In genomic region chr6:21144928-21145327, GRCh38 we compare ENCODE assay signal across 24 cellular contexts.
"Had no signal": no experiment of that assay in that cellular context is flagged by ENCODE, and none has a peak within 500 bp of the region (broad histone marks: within the 10 kb centered on the region; RNA-seq: fewer than 3 reads in every experiment).

No MANE protein-coding gene starts in this region.

- H3K4me1 ChIP-seq: SJCRH30 had no signal

- DNase-seq: activated CD4-positive, alpha-beta memory T cell treated with anti-CD3 and anti-CD28 coated beads for 36 hours; activated CD4-positive, alpha-beta T cell treated with anti-CD3 and anti-CD28 coated beads, Interleukin-2, amount 10 ng/mL, durations not matched to agents 7 days and 5 days; activated CD4-positive, CD25-positive, alpha-beta regulatory T cell; activated CD8-positive, alpha-beta memory T cell treated with anti-CD3 and anti-CD28 coated beads for 24 hours; activated gamma-delta T cell; activated naive CD4-positive, alpha-beta T cell treated with anti-CD3 and anti-CD28 coated beads for 36 hours; activated naive CD8-positive, alpha-beta T cell treated with anti-CD3 and anti-CD28 coated beads for 36 hours; activated T-cell treated with anti-CD3 and anti-CD28 coated beads, Interleukin-2, amount 50 U/mL, for 4 hours; NCI-H1092 treated with DMSO at 0.1 percent for 48 hours; NCI-H1417 treated with DMSO at 0.1 percent for 48 hours; NCI-H1694 treated with DMSO at 0.1 percent for 48 hours; NCI-H2029 treated with DMSO at 0.1 percent for 48 hours; NCI-H69; NK-92 treated with Interleukin-12 subunit alpha and Interleukin-12 subunit beta, amount 100 ng/mL, for 24 hours; OCI-M1; Right ventricle myocardium superior; RPMI8226; SJCRH30; T-cell; T-helper 2 cell; T1000 had no signal

- H3K4me1 Mint-ChIP-seq: activated CD4-positive, alpha-beta T cell treated with anti-CD3 and anti-CD28 coated beads, Interleukin-2, amount 10 ng/mL, durations not matched to agents 7 days and 5 days; activated naive CD8-positive, alpha-beta T cell treated with anti-CD3 and anti-CD28 coated beads for 36 hours; activated T-helper 17 cell treated with anti-CD3 and anti-CD28 coated beads, Interleukin-2, amount 50 U/mL, for 72 hours had no signal

- H3K36me3 ChIP-seq: SJCRH30 had no signal

- H3K27ac ChIP-seq: KMS-11, SJCRH30, VCaP had no signal

- H3K4me3 ChIP-seq: SJCRH30 had no signal

- H3K4me3 Mint-ChIP-seq: activated CD4-positive, alpha-beta memory T cell treated with anti-CD3 and anti-CD28 coated beads for 36 hours; activated CD4-positive, alpha-beta T cell treated with anti-CD3 and anti-CD28 coated beads, Interleukin-2, amount 10 ng/mL, durations not matched to agents 7 days and 5 days; activated naive CD4-positive, alpha-beta T cell treated with anti-CD3 and anti-CD28 coated beads for 36 hours; activated naive CD8-positive, alpha-beta T cell treated with anti-CD3 and anti-CD28 coated beads for 36 hours; activated T-cell treated with anti-CD3 and anti-CD28 coated beads, Interleukin-2, amount 50 U/mL, for 4 hours; activated T-helper 17 cell treated with anti-CD3 and anti-CD28 coated beads, Interleukin-2, amount 50 U/mL, for 72 hours; T-cell had no signal

- H3K27ac Mint-ChIP-seq: activated CD4-positive, alpha-beta memory T cell treated with anti-CD3 and anti-CD28 coated beads for 36 hours; activated CD4-positive, alpha-beta T cell treated with anti-CD3 and anti-CD28 coated beads, Interleukin-2, amount 10 ng/mL, durations not matched to agents 7 days and 5 days; activated naive CD4-positive, alpha-beta T cell treated with anti-CD3 and anti-CD28 coated beads for 36 hours; activated naive CD8-positive, alpha-beta T cell treated with anti-CD3 and anti-CD28 coated beads for 36 hours; activated T-helper 17 cell treated with anti-CD3 and anti-CD28 coated beads, Interleukin-2, amount 50 U/mL, for 72 hours; T-cell had no signal

- H3K27me3 ChIP-seq: SJCRH30 had no signal

- H3K9ac ChIP-seq: KMS-11 had no signal

- H3K9me3 ChIP-seq: SJCRH30 had no signal

- H3K9me3 Mint-ChIP-seq: activated CD4-positive, alpha-beta memory T cell treated with anti-CD3 and anti-CD28 coated beads for 36 hours; activated naive CD4-positive, alpha-beta T cell treated with anti-CD3 and anti-CD28 coated beads for 36 hours; activated naive CD8-positive, alpha-beta T cell treated with anti-CD3 and anti-CD28 coated beads for 36 hours; activated T-cell treated with anti-CD3 and anti-CD28 coated beads, Interleukin-2, amount 50 U/mL, for 4 hours; activated T-helper 17 cell treated with anti-CD3 and anti-CD28 coated beads, Interleukin-2, amount 50 U/mL, for 72 hours; T-cell had no signal

- H3K27me3 Mint-ChIP-seq: activated CD4-positive, alpha-beta memory T cell treated with anti-CD3 and anti-CD28 coated beads for 36 hours; activated CD4-positive, alpha-beta T cell treated with anti-CD3 and anti-CD28 coated beads, Interleukin-2, amount 10 ng/mL, durations not matched to agents 7 days and 5 days; activated naive CD8-positive, alpha-beta T cell treated with anti-CD3 and anti-CD28 coated beads for 36 hours; activated T-helper 17 cell treated with anti-CD3 and anti-CD28 coated beads, Interleukin-2, amount 50 U/mL, for 72 hours; T-cell had no signal

- H3K4me2 ChIP-seq: KMS-11 had no signal
